22 cellular contexts compared by ENCODE assay signal in genomic region chr7:100744605-100745004, GRCh38. TPM values are rescaled to one million over a fixed set of nuclear protein-coding genes. Genes with fewer than 3 reads are reported as not detected.
"Had no signal": no experiment of that assay in that cellular context is flagged by ENCODE, and none has a peak within 500 bp of the region (broad histone marks: within the 10 kb centered on the region; RNA-seq: fewer than 3 reads in every experiment).

No MANE protein-coding gene starts in this region.

- H3K4me1 Mint-ChIP-seq: central memory CD8-positive, alpha-beta T cell; endodermal cell; mesothelial cell of epicardium; neural crest cell had no signal

- H3K4me3 Mint-ChIP-seq: mesothelial cell of epicardium, neural crest cell had no signal

- H3K9me3 Mint-ChIP-seq: activated naive CD8-positive, alpha-beta T cell treated with anti-CD3 and anti-CD28 coated beads, Interleukin-2, amount 10 ng/mL, durations not matched to agents 7 days and 5 days; activated T-helper 1 cell treated with anti-CD3 and anti-CD28 coated beads, Interleukin-12 subunit alpha, Interleukin-12 subunit beta, Interleukin-2, Interleukin-4 antibody, amounts not matched to agents 30 ng/mL and 10 ng/mL and 1 ng/mL, durations not matched to agents 14 hours and 24 hours and 36 hours; central memory CD8-positive, alpha-beta T cell; stimulated activated naive CD8-positive, alpha-beta T cell treated with anti-CD3 and anti-CD28 coated beads, Interleukin-15, Interleukin-2, amounts not matched to agents 100 ng/mL and 50 ng/mL, for 24 hours had no signal

- H3K27ac ChIP-seq: brain microvascular endothelial cell, colonic mucosa, epithelial cell of prostate, upper lobe of left lung had no signal

- H3K4me1 ChIP-seq: colonic mucosa, upper lobe of left lung had no signal

- DNase-seq: activated CD4-positive, CD25-positive, alpha-beta regulatory T cell treated with anti-CD3 and anti-CD28 coated beads, Interleukin-2, amount 50 U/mL, for 72 hours; activated gamma-delta T cell treated with Interleukin-2 at 50 U/mL for 16 hours; activated T-cell treated with anti-CD3 and anti-CD28 coated beads for 4 hours; colonic mucosa; endodermal cell; islet precursor cell; stimulated activated CD4-positive, alpha-beta T cell treated with anti-CD3 and anti-CD28 coated beads, Interleukin-2, amount 100 ng/mL, for 24 hours had no signal

- H3K27ac Mint-ChIP-seq: activated T-helper 1 cell treated with anti-CD3 and anti-CD28 coated beads, Interleukin-12 subunit alpha, Interleukin-12 subunit beta, Interleukin-2, Interleukin-4 antibody, amounts not matched to agents 30 ng/mL and 10 ng/mL and 1 ng/mL, durations not matched to agents 14 hours and 24 hours and 36 hours; endodermal cell; mesothelial cell of epicardium; progenitor cell of endocrine pancreas had no signal

- H3K4me3 ChIP-seq: colonic mucosa had no signal

- H3K27me3 ChIP-seq: brain microvascular endothelial cell, colonic mucosa, upper lobe of left lung had no signal

- H3K36me3 ChIP-seq: brain microvascular endothelial cell, colonic mucosa, upper lobe of left lung had no signal

- H3K36me3 Mint-ChIP-seq: activated naive CD8-positive, alpha-beta T cell treated with anti-CD3 and anti-CD28 coated beads, Interleukin-2, amount 10 ng/mL, durations not matched to agents 7 days and 5 days had no signal

- H3K9me3 ChIP-seq: colonic mucosa, upper lobe of left lung had no signal

RNA-seq across cellular contexts. Expression of gene ZAN, which starts 11.2 kb away (rescaled TPM):
- total RNA-seq: activated naive CD8-positive, alpha-beta T cell treated with anti-CD3 and anti-CD28 coated beads, Interleukin-2, amount 10 ng/mL, durations not matched to agents 7 days and 5 days; activated T-helper 1 cell treated with anti-CD3 and anti-CD28 coated beads, Interleukin-12 subunit alpha, Interleukin-12 subunit beta, Interleukin-2, Interleukin-4 antibody, amounts not matched to agents 30 ng/mL and 10 ng/mL and 1 ng/mL, durations not matched to agents 14 hours and 24 hours and 36 hours; colonic mucosa; endodermal cell; glomerular endothelial cell; mesothelial cell of epicardium; neural crest cell; omental fat pad; progenitor cell of endocrine pancreas; skeletal muscle tissue; T-helper 1 cell treated with Interleukin-12 subunit alpha and Interleukin-12 subunit beta and Interleukin-4 antibody, amounts not matched to agents 30 ng/mL and 1 ng/mL, for 36 hours; upper lobe of left lung had no signal
- polyA plus RNA-seq: lung had no signal

RNA-seq across cellular contexts. Expression of gene EPO, which starts 24.3 kb away (rescaled TPM):
- total RNA-seq: activated T-helper 1 cell treated with anti-CD3 and anti-CD28 coated beads, Interleukin-12 subunit alpha, Interleukin-12 subunit beta, Interleukin-2, Interleukin-4 antibody, amounts not matched to agents 30 ng/mL and 10 ng/mL and 1 ng/mL, durations not matched to agents 14 hours and 24 hours and 36 hours; colonic mucosa; glomerular endothelial cell; lung; omental fat pad; skeletal muscle tissue; T-helper 1 cell treated with Interleukin-12 subunit alpha and Interleukin-12 subunit beta and Interleukin-4 antibody, amounts not matched to agents 30 ng/mL and 1 ng/mL, for 36 hours had no signal
